In genomic region chr10:92574545-92575377, GRCh38 we compare ENCODE assay signal across 1 cellular context.
TF ChIP-seq lines count a peak whose summit lies in the region.

No MANE protein-coding gene starts in this region.

TF ChIP-seq in GM12878, 131 proteins besides CTCF, POLR2A, EP300 and RAD21 (continued from another document):
- TF ChIP-seq STAT1 (conservative IDR thresholded peaks at IDR 0.05) (no peak), NR2F1 (conservative IDR thresholded peaks at IDR 0.05) (0 out of 2 replicates have a peak, but pooled peaks have one; percentile 33), PAX8 (IDR thresholded peaks at IDR 0.05) (no peak), TCF7 (IDR thresholded peaks at IDR 0.05; ENCODE audit: borderline replicate concordance) (no peak), SP1 (IDR thresholded peaks at IDR 0.05; ENCODE audit: low read depth, low read length) (no peak), JUNB (IDR thresholded peaks at IDR 0.05) (no peak), RUNX3 (IDR thresholded peaks at IDR 0.05; ENCODE audit: low read length) (no peak), SUZ12 (IDR thresholded peaks at IDR 0.05; ENCODE audit: unreplicated experiment) (no peak), FOXM1 (IDR thresholded peaks at IDR 0.05; ENCODE audit: low read depth, low read length) (peak; percentile 19; the same call in 1 of the 2 replicates)
- TF ChIP-seq, protein P1, sequence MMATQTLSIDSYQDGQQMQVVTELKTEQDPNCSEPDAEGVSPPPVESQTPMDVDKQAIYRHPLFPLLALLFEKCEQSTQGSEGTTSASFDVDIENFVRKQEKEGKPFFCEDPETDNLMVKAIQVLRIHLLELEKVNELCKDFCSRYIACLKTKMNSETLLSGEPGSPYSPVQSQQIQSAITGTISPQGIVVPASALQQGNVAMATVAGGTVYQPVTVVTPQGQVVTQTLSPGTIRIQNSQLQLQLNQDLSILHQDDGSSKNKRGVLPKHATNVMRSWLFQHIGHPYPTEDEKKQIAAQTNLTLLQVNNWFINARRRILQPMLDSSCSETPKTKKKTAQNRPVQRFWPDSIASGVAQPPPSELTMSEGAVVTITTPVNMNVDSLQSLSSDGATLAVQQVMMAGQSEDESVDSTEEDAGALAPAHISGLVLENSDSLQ (IDR thresholded peaks at IDR 0.05) = peak; percentile 76
- TF ChIP-seq, protein P2, sequence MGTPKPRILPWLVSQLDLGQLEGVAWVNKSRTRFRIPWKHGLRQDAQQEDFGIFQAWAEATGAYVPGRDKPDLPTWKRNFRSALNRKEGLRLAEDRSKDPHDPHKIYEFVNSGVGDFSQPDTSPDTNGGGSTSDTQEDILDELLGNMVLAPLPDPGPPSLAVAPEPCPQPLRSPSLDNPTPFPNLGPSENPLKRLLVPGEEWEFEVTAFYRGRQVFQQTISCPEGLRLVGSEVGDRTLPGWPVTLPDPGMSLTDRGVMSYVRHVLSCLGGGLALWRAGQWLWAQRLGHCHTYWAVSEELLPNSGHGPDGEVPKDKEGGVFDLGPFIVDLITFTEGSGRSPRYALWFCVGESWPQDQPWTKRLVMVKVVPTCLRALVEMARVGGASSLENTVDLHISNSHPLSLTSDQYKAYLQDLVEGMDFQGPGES (IDR thresholded peaks at IDR 0.05) = no peak
